ENCODE assay signal across 10 cellular contexts in genomic region chr5:160357861-160358411, GRCh38. TPM values are rescaled to one million over a fixed set of nuclear protein-coding genes. Genes with fewer than 3 reads are reported as not detected.
DNase-seq lines count a peak whose midpoint lies in the region; ATAC-seq and TF ChIP-seq lines count a peak whose summit lies in the region.
"Had no signal": no experiment of that assay in that cellular context is flagged by ENCODE, and none has a peak within 500 bp of the region (broad histone marks: within the 10 kb centered on the region; RNA-seq: fewer than 3 reads in every experiment).

No MANE protein-coding gene starts in this region.

- peak in 4 of 5 donors; percentile 53 to 70 (median 62) for DNase-seq in heart left ventricle
- DNase-seq in omental fat pad (ENCODE audit: low spot score): no peak
- DNase-seq in dedifferentiated amniotic fluid mesenchymal stem cell (ENCODE audit: extremely low spot score): no peak
- DNase-seq in activated CD4-positive, alpha-beta T cell treated with anti-CD3 and anti-CD28 coated beads for 4 hours: no peak
- DNase-seq in WTC11 (ENCODE audit: low spot score): no peak
- DNase-seq: NCI-H187 treated with DMSO at 0.1 percent for 48 hours had no signal

- peaks cover 16% of the 10 kb centered on the region for H3K4me1 Mint-ChIP-seq in WTC11

- peak overlapping the region; percentile 71 for H3K27ac ChIP-seq in adipose tissue (ENCODE audit: low read depth, low read length)
- peak overlapping the region in 11 of 12 donors; percentile 15 to 85 (median 71) for H3K27ac ChIP-seq in heart left ventricle
- peak overlapping the region; percentile 64 for H3K27ac ChIP-seq in urinary bladder (ENCODE audit: low read depth)

- no peak overlapping the region for H3K4me3 Mint-ChIP-seq in WTC11

- peak; percentile 60 to 84 (median 82) for ATAC-seq in heart left ventricle
- ATAC-seq in omental fat pad (ENCODE audit: low FRiP score): peak; percentile 24
- no peak for ATAC-seq in HG03045 (IDR thresholded peaks at IDR 0.05; ENCODE audit: unreplicated experiment)
- ATAC-seq in WTC11: no peak
- ATAC-seq: SK-N-SH treated with all-trans-retinoic acid at 6 μM for 48 hours had no signal

- no peak for TF ChIP-seq POLR2A in heart left ventricle (IDR thresholded peaks at IDR 0.05)

- intact Hi-C loops in heart left ventricle (cut with DNase I): no loop called here

- CTCF ChIA-PET in WTC11 (lab: Charles Lee): interaction anchor here (1.0 kb wide), 2 partner anchors 12 to 33 kb away, joined by 5 read pairs; no protein-coding TSS in a partner anchor

- H3K27me3 Mint-ChIP-seq in WTC11 (ENCODE audit: low read depth): no peaks in the 10 kb centered on the region; the same call in 1 of the 2 replicates

- no peak for TF ChIP-seq CTCF in heart left ventricle (IDR thresholded peaks at IDR 0.05)
- TF ChIP-seq CTCF in omental fat pad (IDR thresholded peaks at IDR 0.05): no peak
- TF ChIP-seq CTCF in WTC11 (IDR thresholded peaks at IDR 0.05): no peak

- H3K9me3 Mint-ChIP-seq in WTC11: no peaks in the 10 kb centered on the region

- WGBS in adipose tissue, 3 donors: 46 to 75% (median 50%) methylated on average over 7 of the region's 7 CpGs
- WGBS in heart left ventricle, 4 donors: 42 to 56% (median 49%) methylated on average over 7 of the region's 7 CpGs
- WGBS in urinary bladder: 17% methylated on average over 7 of the region's 7 CpGs

- peaks cover 0 to 5% (median 0%) of the 10 kb centered on the region in 9 donors for H3K36me3 ChIP-seq in heart left ventricle
- H3K36me3 ChIP-seq in urinary bladder (ENCODE audit: insufficient read depth): no peaks in the 10 kb centered on the region

- H3K36me3 Mint-ChIP-seq in WTC11: no peaks in the 10 kb centered on the region

- H3K4me3 ChIP-seq in heart left ventricle: peak overlapping the region in 5 of 12 donors; percentile 1 to 34 (median 14)
- no peak overlapping the region for H3K4me3 ChIP-seq in urinary bladder (ENCODE audit: low read depth, low read length)

- POLR2A ChIA-PET in WTC11 (lab: Charles Lee): no interaction called here

- H3K4me1 ChIP-seq in heart left ventricle: peaks cover 0 to 59% (median 24%) of the 10 kb centered on the region in 12 donors
- no peaks in the 10 kb centered on the region for H3K4me1 ChIP-seq in urinary bladder (ENCODE audit: insufficient read depth)

- H3K9me3 ChIP-seq in heart left ventricle: no peaks in the 10 kb centered on the region

- H3K27ac Mint-ChIP-seq in WTC11: no peak overlapping the region

- no peaks in the 10 kb centered on the region for H3K27me3 ChIP-seq in heart left ventricle

TF ChIP-seq in WTC11, 78 proteins besides CTCF, POLR2A, EP300 and RAD21 (continues in another document):
- TF ChIP-seq ARID4B (CRISPR knock-in tag; IDR thresholded peaks at IDR 0.05; ENCODE audit: borderline replicate concordance) (no peak), ZNF532 (CRISPR knock-in tag; IDR thresholded peaks at IDR 0.05; ENCODE audit: borderline replicate concordance) (no peak), GTF2I (CRISPR knock-in tag; conservative IDR thresholded peaks at IDR 0.05) (no peak), ZNF671 (CRISPR knock-in tag; IDR thresholded peaks at IDR 0.05) (no peak)

RNA-seq across cellular contexts. Expression of gene C1QTNF2, which starts 12.5 kb away (rescaled TPM):
- polyA plus RNA-seq in adipose tissue (under 1 TPM; 0.14 to 0.67 (median 0.56) TPM), heart left ventricle (1 to 10 TPM in 1 of 2 donors, under 1 TPM in 1; 0.67 to 1.1 TPM), urinary bladder (4.0 TPM)
- total RNA-seq in heart left ventricle (1 to 10 TPM in 5 of 9 donors, under 1 TPM in 4; 0.44 to 1.6 (median 1.0) TPM), omental fat pad (under 1 TPM in 3 of 4 donors, not detected in 1; 0.19 to 0.47 (median 0.25) TPM), urinary bladder (17.1 TPM), WTC11 (2021) (0.25 to 0.52 TPM (median 0.44 TPM) in 3 replicates)

RNA-seq across cellular contexts. Expression of gene FAM200C, which starts 41.9 kb away (rescaled TPM):
- 1 to 10 TPM in 2 of 3 donors, under 1 TPM in 1; 0.74 to 2.0 (median 1.3) TPM for polyA plus RNA-seq in adipose tissue
- 1 to 10 TPM; 2.2 to 5.0 (median 3.4) TPM for total RNA-seq in heart left ventricle
- polyA plus RNA-seq in heart left ventricle: 1 to 10 TPM; 2.2 to 4.1 TPM
- 1 to 10 TPM in 3 of 4 donors, under 1 TPM in 1; 0.84 to 5.7 (median 2.5) TPM for total RNA-seq in omental fat pad
- 31.2 TPM for total RNA-seq in urinary bladder
- polyA plus RNA-seq in urinary bladder: 4.3 TPM
- total RNA-seq in WTC11 (2021): 5.4 to 7.2 TPM (median 6.3 TPM) in 3 replicates

RNA-seq across cellular contexts. Expression of gene CCNJL, which starts 45.6 kb away (rescaled TPM):
- polyA plus RNA-seq in adipose tissue (1 to 10 TPM in 1 of 3 donors, under 1 TPM in 2; 0.09 to 1.3 (median 0.89) TPM), heart left ventricle (1 to 10 TPM; 3.5 to 4.1 TPM), urinary bladder (2.0 TPM)
- total RNA-seq in heart left ventricle (10 to 100 TPM in 2 of 9 donors, 1 to 10 TPM in 7; 4.1 to 12.4 (median 7.6) TPM), omental fat pad (1 to 10 TPM in 1 of 4 donors, under 1 TPM in 3; 0.24 to 5.4 (median 0.45) TPM), urinary bladder (4.7 TPM), WTC11 (2021) (27.9 to 31.3 TPM (median 28.6 TPM) in 3 replicates)

Comparison
In these comparisons a context has a peak if more than half of its experiments do, and no peak if none do; other contexts are left out.
1. ATAC-seq: peak in heart left ventricle (4 of 4) and omental fat pad (single experiment); none in HG03045 (single experiment) and WTC11 (single experiment).
2. DNase-seq: peak in heart left ventricle (4 of 5); none in omental fat pad (single experiment), dedifferentiated amniotic fluid mesenchymal stem cell (single experiment), activated CD4-positive, alpha-beta T cell treated with anti-CD3 and anti-CD28 coated beads for 4 hours (0 of 2) and WTC11 (single experiment).
3. Peak in every context shown above with its lines, with median percentiles within 50 percentile points of each other: H3K27ac ChIP-seq.